ENCODE assay signal across 8 cellular contexts in the genomic region with DNA sequence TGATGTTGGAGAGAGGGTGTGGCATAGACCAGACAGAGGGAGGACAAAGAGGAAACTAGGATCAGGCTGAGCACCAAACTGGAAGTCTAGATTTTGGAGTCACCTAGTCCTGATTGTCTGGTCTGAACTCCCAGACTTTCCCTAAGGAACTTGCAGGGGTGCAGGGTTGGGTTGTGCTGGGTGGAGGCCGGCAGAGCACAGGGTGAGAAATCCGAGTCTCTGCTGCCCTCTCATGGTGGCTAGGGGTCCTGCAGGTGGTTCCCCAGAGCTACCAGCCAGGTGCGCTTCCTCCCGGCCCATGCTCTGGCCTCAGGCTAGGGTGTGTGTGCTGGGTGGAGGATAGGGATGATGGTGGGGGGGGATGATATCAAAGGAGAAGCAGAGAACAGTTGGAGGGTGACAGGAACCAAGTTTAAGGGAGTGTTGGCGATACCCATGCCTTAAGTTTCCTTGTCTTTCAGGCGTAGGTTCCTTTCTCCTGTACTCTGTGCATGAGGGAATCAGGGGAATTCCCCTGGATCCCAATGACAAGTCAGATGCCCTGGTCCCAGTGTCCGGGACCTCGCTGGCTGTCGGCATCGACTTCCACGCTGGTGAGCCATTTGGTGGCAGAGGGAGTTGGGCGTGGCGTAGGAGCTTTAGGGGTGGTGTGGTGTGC. TPM values are rescaled to one million over a fixed set of nuclear protein-coding genes. Genes with fewer than 3 reads are reported as not detected.
DNase-seq lines count a peak whose midpoint lies in the region; ATAC-seq, FAIRE-seq and TF ChIP-seq lines count a peak whose summit lies in the region.

No MANE protein-coding gene starts in this region.

- no peak for TF ChIP-seq EP300 in H1 (IDR thresholded peaks at IDR 0.05; ENCODE audit: borderline replicate concordance in 1 of 2, low read depth in 2 of 2, low read length in 2 of 2)

- H3K4me2 ChIP-seq in H1 (ENCODE audit: insufficient read depth in 1 of 2, low read depth in 2 of 2, low read length in 2 of 2): no peak overlapping the region

- H3K23me2 ChIP-seq in H1 (ENCODE audit: low read depth, low read length): no peaks in the 10 kb centered on the region

- FAIRE-seq in H1 (lab: Jason Lieb, UNC): peak; percentile 72

- H3K4me3 ChIP-seq in CD4-positive, CD25-positive, alpha-beta regulatory T cell (ENCODE audit: low read depth, low read length): no peak overlapping the region
- no peak overlapping the region for H3K4me3 ChIP-seq in H1 (ENCODE audit: extremely low read depth in 1 of 4, insufficient read depth in 2 of 4, low read depth in 3 of 4, low read length in 4 of 4)

- peak overlapping the region; percentile 48 for H2BK5ac ChIP-seq in H1 (ENCODE audit: low read depth, low read length)

- CTCF ChIA-PET in activated CD8-positive, alpha-beta T cell treated with anti-CD3 and anti-CD28 coated beads, Interleukin-2, amount 10 ng/mL, durations not matched to agents 7 days and 5 days (lab: Charles Lee): interaction anchor here (0.6 to 10.4 kb wide), 22 partner anchors 9 to 425 kb away, joined by 3 to 178 read pairs (median 4); a partner anchor contains a TSS
- CTCF ChIA-PET in H1 (lab: Charles Lee; ENCODE audit: partially characterized antibody): interaction anchor here (0.5 to 21.9 kb wide), 27 partner anchors 5 to 547 kb away, joined by 3 to 389 read pairs (median 5); a partner anchor contains a TSS

- peak; percentile 59 to 74 (median 71) for DNase-seq in CD4-positive, CD25-positive, alpha-beta regulatory T cell
- DNase-seq in NCI-H748 treated with DMSO at 0.1 percent for 48 hours (lab: John Stamatoyannopoulos, UW) (peak; percentile 57), H1 (ENCODE audit: low read depth in 1 of 2, low spot score in 2 of 2) (peak; percentile 54 to 97), mucosa of gallbladder (ENCODE audit: low spot score) (peak; percentile 77)
- DNase-seq in activated CD8-positive, alpha-beta T cell treated with anti-CD3 and anti-CD28 coated beads, Interleukin-2, amount 10 ng/mL, durations not matched to agents 7 days and 5 days: peak; percentile 87
- DNase-seq in stimulated activated CD8-positive, alpha-beta memory T cell treated with anti-CD3 and anti-CD28 coated beads, Interleukin-7, amount 100 ng/mL, for 48 hours (ENCODE audit: extremely low read depth in 1 of 2, low read depth in 1 of 2): peak; percentile 44 to 47

- peak in 2 of 3 experiments; percentile 82 to 96; a peak in 3 of 4 replicates for TF ChIP-seq CTCF in H1 (IDR thresholded peaks at IDR 0.05; ENCODE audit: control extremely low read depth in 1 of 3, insufficient read depth in 1 of 3, low read depth in 1 of 3, low read length in 3 of 3)

- H3K9me3 Mint-ChIP-seq in CD4-positive, CD25-positive, alpha-beta regulatory T cell: peaks cover 0 to 1% (median 0%) of the 10 kb centered on the region in 7 donors
- H3K9me3 Mint-ChIP-seq in activated CD8-positive, alpha-beta T cell treated with anti-CD3 and anti-CD28 coated beads, Interleukin-2, amount 10 ng/mL, durations not matched to agents 7 days and 5 days (ENCODE audit: insufficient read depth): no peaks in the 10 kb centered on the region

- no peaks in the 10 kb centered on the region for H3K27me3 ChIP-seq in CD4-positive, CD25-positive, alpha-beta regulatory T cell (ENCODE audit: control insufficient read depth, insufficient read depth, low read length)
- no peaks in the 10 kb centered on the region for H3K27me3 ChIP-seq in H1 (replicated peaks in 1 of 4; ENCODE audit: control insufficient read depth in 3 of 4, extremely low read depth in 1 of 4, insufficient read depth in 3 of 4, low read length in 3 of 4)

- H3K9ac ChIP-seq in H1 (replicated peaks in 1 of 4; ENCODE audit: extremely low read depth in 1 of 4, low read depth in 3 of 4, low read length in 3 of 4): no peak overlapping the region

- no peak overlapping the region for H4K8ac ChIP-seq in H1 (ENCODE audit: extremely low read depth, insufficient read depth, low read length)

- H4K20me1 ChIP-seq in H1 (replicated peaks in 1 of 2; ENCODE audit: control insufficient read depth in 1 of 2, insufficient read depth in 2 of 2, low read length in 2 of 2): peaks cover 6 to 19% of the 10 kb centered on the region in 2 experiments

- H2BK15ac ChIP-seq in H1 (ENCODE audit: low read length): no peak overlapping the region

- peak; percentile 71 to 76 for TF ChIP-seq RAD21 in H1 (IDR thresholded peaks at IDR 0.05 in 1 of 2, conservative IDR thresholded peaks at IDR 0.05 in 1 of 2; ENCODE audit: low read depth in 2 of 2, low read length in 2 of 2)

- H3K56ac ChIP-seq in H1 (replicated peaks; ENCODE audit: insufficient read length, low read depth, low read length): no peak overlapping the region

- H3K4me1 Mint-ChIP-seq in CD4-positive, CD25-positive, alpha-beta regulatory T cell: peaks cover 0 to 4% (median 0%) of the 10 kb centered on the region in 4 donors
- peaks cover 5% of the 10 kb centered on the region for H3K4me1 Mint-ChIP-seq in activated CD8-positive, alpha-beta T cell treated with anti-CD3 and anti-CD28 coated beads, Interleukin-2, amount 10 ng/mL, durations not matched to agents 7 days and 5 days (ENCODE audit: low read depth)

- no peaks in the 10 kb centered on the region for H3K79me2 ChIP-seq in H1 (ENCODE audit: control insufficient read depth in 1 of 2, insufficient read depth in 2 of 2, low read length in 2 of 2)

- peak overlapping the region in 1 of 3 donors; percentile 18 for H3K27ac Mint-ChIP-seq in CD4-positive, CD25-positive, alpha-beta regulatory T cell
- no peak overlapping the region for H3K27ac Mint-ChIP-seq in activated CD8-positive, alpha-beta T cell treated with anti-CD3 and anti-CD28 coated beads, Interleukin-2, amount 10 ng/mL, durations not matched to agents 7 days and 5 days

- no peak overlapping the region for H4K5ac ChIP-seq in H1 (ENCODE audit: insufficient read length, low read depth, low read length)

- no peak overlapping the region for H3K14ac ChIP-seq in H1 (ENCODE audit: insufficient read length)

- H3K79me1 ChIP-seq in H1 (ENCODE audit: low read depth, low read length): no peaks in the 10 kb centered on the region

- no peak overlapping the region for H2BK20ac ChIP-seq in H1 (ENCODE audit: low read length)

- no peaks in the 10 kb centered on the region for H3K4me1 ChIP-seq in CD4-positive, CD25-positive, alpha-beta regulatory T cell (ENCODE audit: control insufficient read depth, insufficient read depth, low read length, poor library complexity, severe bottlenecking)
- no peaks in the 10 kb centered on the region; a peak in 1 of 7 replicates for H3K4me1 ChIP-seq in H1 (replicated peaks in 1 of 4; ENCODE audit: control insufficient read depth in 3 of 4, insufficient read depth in 4 of 4, low read length in 3 of 4)

- H2AFZ ChIP-seq in H1 (ENCODE audit: low read length): no peak overlapping the region

- H4K91ac ChIP-seq in H1 (replicated peaks; ENCODE audit: insufficient read length, low read length): no peak overlapping the region

- H3K4me3 Mint-ChIP-seq in CD4-positive, CD25-positive, alpha-beta regulatory T cell: no peak overlapping the region
- no peak overlapping the region for H3K4me3 Mint-ChIP-seq in activated CD8-positive, alpha-beta T cell treated with anti-CD3 and anti-CD28 coated beads, Interleukin-2, amount 10 ng/mL, durations not matched to agents 7 days and 5 days

- H2BK12ac ChIP-seq in H1 (ENCODE audit: low read depth, low read length): no peak overlapping the region

- TF ChIP-seq POLR2A in H1 (IDR thresholded peaks at IDR 0.05; ENCODE audit: control extremely low read depth in 1 of 2, low read depth in 2 of 2, low read length in 2 of 2): no peak

- H3K36me3 Mint-ChIP-seq in CD4-positive, CD25-positive, alpha-beta regulatory T cell: no peaks in the 10 kb centered on the region
- no peaks in the 10 kb centered on the region for H3K36me3 Mint-ChIP-seq in activated CD8-positive, alpha-beta T cell treated with anti-CD3 and anti-CD28 coated beads, Interleukin-2, amount 10 ng/mL, durations not matched to agents 7 days and 5 days (ENCODE audit: low read depth)

- peaks cover 4% of the 10 kb centered on the region for H3K27me3 Mint-ChIP-seq in CD4-positive, CD25-positive, alpha-beta regulatory T cell
- H3K27me3 Mint-ChIP-seq in activated CD8-positive, alpha-beta T cell treated with anti-CD3 and anti-CD28 coated beads, Interleukin-2, amount 10 ng/mL, durations not matched to agents 7 days and 5 days (ENCODE audit: low read depth): no peaks in the 10 kb centered on the region

- POLR2A ChIA-PET in activated CD8-positive, alpha-beta T cell treated with anti-CD3 and anti-CD28 coated beads, Interleukin-2, amount 10 ng/mL, durations not matched to agents 7 days and 5 days (lab: Charles Lee): no interaction called here
- POLR2A ChIA-PET in H1 (lab: Charles Lee; ENCODE audit: partially characterized antibody): interaction anchor here (0.6 to 7.2 kb wide), 12 partner anchors 10 to 95 kb away, joined by 3 to 53 read pairs (median 4); a partner anchor contains a TSS

- no peaks in the 10 kb centered on the region for H3K36me3 ChIP-seq in CD4-positive, CD25-positive, alpha-beta regulatory T cell (ENCODE audit: control insufficient read depth, insufficient read depth, low read length)
- peaks cover 42 to 78% (median 76%) of the 10 kb centered on the region in 4 experiments for H3K36me3 ChIP-seq in H1 (ENCODE audit: control insufficient read depth in 2 of 4, insufficient read depth in 4 of 4, low read length in 3 of 4)

- H3K27ac ChIP-seq in CD4-positive, CD25-positive, alpha-beta regulatory T cell (ENCODE audit: insufficient read depth, low read length, poor library complexity, severe bottlenecking): no peak overlapping the region
- H3K27ac ChIP-seq in H1 (ENCODE audit: low read depth, low read length): no peak overlapping the region

- H2BK120ac ChIP-seq in H1 (replicated peaks; ENCODE audit: low read depth, low read length): no peak overlapping the region

- WGBS in H1 (ENCODE audit: extremely low coverage in 1 of 2, insufficient coverage in 1 of 2, insufficient read length in 1 of 2, insufficient replicate concordance in 2 of 2, low coverage in 1 of 2, low lambda C conversion rate in 2 of 2, missing lambda C conversion rate in 1 of 2), 2 experiments: 77% methylated on average over 13 of the region's 13 CpGs; no CpG with 5 or more reads in 1 of the 2 experiments

- no peaks in the 10 kb centered on the region for H3K9me3 ChIP-seq in CD4-positive, CD25-positive, alpha-beta regulatory T cell (ENCODE audit: control insufficient read depth in 2 of 2, low read length in 2 of 2)
- H3K9me3 ChIP-seq in H1 (ENCODE audit: insufficient read depth in 2 of 2, low read depth in 1 of 2, low read length in 1 of 2): no peaks in the 10 kb centered on the region

- no peak overlapping the region for H3K18ac ChIP-seq in H1 (ENCODE audit: extremely low read depth, low read length)

- peak; percentile 95 to 96 for ATAC-seq in CD4-positive, CD25-positive, alpha-beta regulatory T cell (ENCODE audit: low read depth in 2 of 2)
- peak; percentile 90 for ATAC-seq in GM19395 (IDR thresholded peaks at IDR 0.05; ENCODE audit: unreplicated experiment)
- ATAC-seq in HG03520 (IDR thresholded peaks at IDR 0.05; ENCODE audit: unreplicated experiment): peak; percentile 81
- peak; percentile 96 for ATAC-seq in activated CD8-positive, alpha-beta T cell treated with anti-CD3 and anti-CD28 coated beads, Interleukin-2, amount 10 ng/mL, durations not matched to agents 7 days and 5 days

- no peak overlapping the region for H3K23ac ChIP-seq in H1 (ENCODE audit: insufficient read length)

- no peak overlapping the region for H3K4ac ChIP-seq in H1 (replicated peaks; ENCODE audit: insufficient read length, low read depth, low read length)

- H2AK5ac ChIP-seq in H1 (ENCODE audit: low read depth, low read length): no peak overlapping the region

RNA-seq across cellular contexts. Expression of a gene that starts 33.5 kb away (rescaled TPM):
- total RNA-seq in CD4-positive, CD25-positive, alpha-beta regulatory T cell: 0.49 TPM
- under 1 TPM in 3 of 4 donors, not detected in 1; 0.09 to 0.46 (median 0.11) TPM for polyA plus RNA-seq in CD4-positive, CD25-positive, alpha-beta regulatory T cell
- total RNA-seq in activated CD8-positive, alpha-beta T cell treated with anti-CD3 and anti-CD28 coated beads, Interleukin-2, amount 10 ng/mL, durations not matched to agents 7 days and 5 days: under 1 TPM; 0.39 to 0.40 TPM
- 1.7 and 1.8 TPM in 2 replicates for total RNA-seq in H1 (2021; fragmentation: NEBNext Ultra II Directional; extraction: Animal tissue kit (Norgen Biotek cat#: 25700))
- 0.92 and 1.4 TPM in 2 replicates for polyA plus RNA-seq in H1 (2011; rRNA removed)
- 0.48 TPM for polyA plus RNA-seq in H1 (2011; cell fraction: cytosol; rRNA removed)
- polyA plus RNA-seq in H1 (2011; cell fraction: nucleus; rRNA removed): 1.7 TPM
- polyA plus RNA-seq in H1 (2012, experiment 1 of 2): 1.7 to 3.4 TPM (median 2.3 TPM) in 4 replicates
- 1.5 TPM for polyA plus RNA-seq in H1 (2012, experiment 2 of 2)
- polyA plus RNA-seq in H1 (2013, experiment 1 of 2): 3.2 TPM
- polyA plus RNA-seq in H1 (2013, experiment 2 of 2): 3.0 TPM
- polyA minus RNA-seq in H1 (2011; rRNA and poly(A)+ RNA removed): 0.59 and 0.63 TPM in 2 replicates
- 1.3 TPM for polyA minus RNA-seq in H1 (2011; cell fraction: cytosol; rRNA and poly(A)+ RNA removed)
- polyA minus RNA-seq in H1 (2011; cell fraction: nucleus; rRNA and poly(A)+ RNA removed): 1.00 TPM
- 0.83 TPM for total RNA-seq in mucosa of gallbladder

RNA-seq across cellular contexts. Expression of a gene that starts 35.6 kb away (rescaled TPM):
- not detected for total RNA-seq in CD4-positive, CD25-positive, alpha-beta regulatory T cell
- not detected for polyA plus RNA-seq in CD4-positive, CD25-positive, alpha-beta regulatory T cell
- not detected for total RNA-seq in activated CD8-positive, alpha-beta T cell treated with anti-CD3 and anti-CD28 coated beads, Interleukin-2, amount 10 ng/mL, durations not matched to agents 7 days and 5 days
- total RNA-seq in H1 (2021; fragmentation: NEBNext Ultra II Directional; extraction: Animal tissue kit (Norgen Biotek cat#: 25700)): not detected in 2 replicates
- polyA plus RNA-seq in H1 (2011; rRNA removed): not detected in 2 replicates
- not detected for polyA plus RNA-seq in H1 (2011; cell fraction: cytosol; rRNA removed)
- polyA plus RNA-seq in H1 (2011; cell fraction: nucleus; rRNA removed): not detected
- not detected in 4 replicates for polyA plus RNA-seq in H1 (2012, experiment 1 of 2)
- not detected for polyA plus RNA-seq in H1 (2012, experiment 2 of 2)
- not detected for polyA plus RNA-seq in H1 (2013, experiment 1 of 2)
- polyA plus RNA-seq in H1 (2013, experiment 2 of 2): not detected
- not detected in 2 replicates for polyA minus RNA-seq in H1 (2011; rRNA and poly(A)+ RNA removed)
- polyA minus RNA-seq in H1 (2011; cell fraction: cytosol; rRNA and poly(A)+ RNA removed): not detected
- polyA minus RNA-seq in H1 (2011; cell fraction: nucleus; rRNA and poly(A)+ RNA removed): not detected
- total RNA-seq in mucosa of gallbladder: not detected

RNA-seq across cellular contexts. Expression of a gene that starts 46.5 kb away (rescaled TPM):
- total RNA-seq in CD4-positive, CD25-positive, alpha-beta regulatory T cell: 108 TPM
- 100 to 1,000 TPM; 214 to 300 (median 228) TPM for polyA plus RNA-seq in CD4-positive, CD25-positive, alpha-beta regulatory T cell
- total RNA-seq in activated CD8-positive, alpha-beta T cell treated with anti-CD3 and anti-CD28 coated beads, Interleukin-2, amount 10 ng/mL, durations not matched to agents 7 days and 5 days: 100 to 1,000 TPM; 194 to 208 TPM
- 274 and 283 TPM in 2 replicates for total RNA-seq in H1 (2021; fragmentation: NEBNext Ultra II Directional; extraction: Animal tissue kit (Norgen Biotek cat#: 25700))
- 520 and 847 TPM in 2 replicates for polyA plus RNA-seq in H1 (2011; rRNA removed)
- polyA plus RNA-seq in H1 (2011; cell fraction: cytosol; rRNA removed): 535 TPM
- polyA plus RNA-seq in H1 (2011; cell fraction: nucleus; rRNA removed): 681 TPM
- polyA plus RNA-seq in H1 (2012, experiment 1 of 2): 231 to 352 TPM (median 336 TPM) in 4 replicates
- polyA plus RNA-seq in H1 (2012, experiment 2 of 2): 385 TPM
- 209 TPM for polyA plus RNA-seq in H1 (2013, experiment 1 of 2)
- 189 TPM for polyA plus RNA-seq in H1 (2013, experiment 2 of 2)
- 316 and 343 TPM in 2 replicates for polyA minus RNA-seq in H1 (2011; rRNA and poly(A)+ RNA removed)
- 236 TPM for polyA minus RNA-seq in H1 (2011; cell fraction: cytosol; rRNA and poly(A)+ RNA removed)
- 206 TPM for polyA minus RNA-seq in H1 (2011; cell fraction: nucleus; rRNA and poly(A)+ RNA removed)
- total RNA-seq in mucosa of gallbladder: 65.1 TPM

RNA-seq across cellular contexts. Expression of a gene that starts 54.8 kb away (rescaled TPM):
- total RNA-seq in CD4-positive, CD25-positive, alpha-beta regulatory T cell: 3.9 TPM
- under 1 TPM in 3 of 4 donors, not detected in 1; 0.13 to 0.24 (median 0.18) TPM for polyA plus RNA-seq in CD4-positive, CD25-positive, alpha-beta regulatory T cell
- total RNA-seq in activated CD8-positive, alpha-beta T cell treated with anti-CD3 and anti-CD28 coated beads, Interleukin-2, amount 10 ng/mL, durations not matched to agents 7 days and 5 days: under 1 TPM; 0.39 to 0.40 TPM
- total RNA-seq in H1 (2021; fragmentation: NEBNext Ultra II Directional; extraction: Animal tissue kit (Norgen Biotek cat#: 25700)): 92.5 and 99.1 TPM in 2 replicates
- polyA plus RNA-seq in H1 (2011; rRNA removed): 35.3 and 59.0 TPM in 2 replicates
- 32.8 TPM for polyA plus RNA-seq in H1 (2011; cell fraction: cytosol; rRNA removed)
- 168 TPM for polyA plus RNA-seq in H1 (2011; cell fraction: nucleus; rRNA removed)
- 61.6 to 121 TPM (median 97.9 TPM) in 4 replicates for polyA plus RNA-seq in H1 (2012, experiment 1 of 2)
- 64.6 TPM for polyA plus RNA-seq in H1 (2012, experiment 2 of 2)
- polyA plus RNA-seq in H1 (2013, experiment 1 of 2): 72.6 TPM
- 45.3 TPM for polyA plus RNA-seq in H1 (2013, experiment 2 of 2)
- 137 and 189 TPM in 2 replicates for polyA minus RNA-seq in H1 (2011; rRNA and poly(A)+ RNA removed)
- polyA minus RNA-seq in H1 (2011; cell fraction: cytosol; rRNA and poly(A)+ RNA removed): 104 TPM
- polyA minus RNA-seq in H1 (2011; cell fraction: nucleus; rRNA and poly(A)+ RNA removed): 104 TPM
- 241 TPM for total RNA-seq in mucosa of gallbladder
